Comparison of ENCODE assay signal across 1 cellular context in genomic region chr14:69808919-69809808, GRCh38.
TF ChIP-seq lines count a peak whose summit lies in the region.

No MANE protein-coding gene starts in this region.

TF ChIP-seq in HepG2, 621 proteins besides CTCF, POLR2A, EP300 and RAD21 (continued from another document and continues in another):
- peak; percentile 88 for TF ChIP-seq PPARG (CRISPR knock-in tag; conservative IDR thresholded peaks at IDR 0.05)
- peak; percentile 100 for TF ChIP-seq PAXIP1 (CRISPR knock-in tag; conservative IDR thresholded peaks at IDR 0.05)
- no peak for TF ChIP-seq RFX5 (IDR thresholded peaks at IDR 0.05; ENCODE audit: low read depth, low read length)
- no peak for TF ChIP-seq ZNF674 (CRISPR knock-in tag; IDR thresholded peaks at IDR 0.05; ENCODE audit: low read depth)
- TF ChIP-seq ZEB1 (IDR thresholded peaks at IDR 0.05; ENCODE audit: insufficient replicate concordance, low read depth): no peak
- TF ChIP-seq ZNF782 (CRISPR knock-in tag; IDR thresholded peaks at IDR 0.05; ENCODE audit: borderline replicate concordance): no peak; the same call in 1 of the 2 replicates
- no peak for TF ChIP-seq ZNF841 (CRISPR knock-in tag; IDR thresholded peaks at IDR 0.05; ENCODE audit: borderline replicate concordance)
- TF ChIP-seq ZSCAN21 (CRISPR knock-in tag; IDR thresholded peaks at IDR 0.05; ENCODE audit: borderline replicate concordance): peak; percentile 23; the same call in 1 of the 2 replicates
- TF ChIP-seq ZNF672 (CRISPR knock-in tag; IDR thresholded peaks at IDR 0.05): no peak
- peak; percentile 80 for TF ChIP-seq SOX13 (IDR thresholded peaks at IDR 0.05)
- TF ChIP-seq SOX13 (CRISPR knock-in tag; conservative IDR thresholded peaks at IDR 0.05 in 1 of 2, IDR thresholded peaks at IDR 0.05 in 1 of 2): peak in 1 of 2 experiments; percentile 93; a peak in 2 of 4 replicates
- TF ChIP-seq ZFP36 (IDR thresholded peaks at IDR 0.05; ENCODE audit: borderline replicate concordance, low read depth, low read length, partially characterized antibody): no peak
- TF ChIP-seq ZNF574 (CRISPR knock-in tag; IDR thresholded peaks at IDR 0.05): peak; percentile 92
- TF ChIP-seq ZIK1 (CRISPR knock-in tag; IDR thresholded peaks at IDR 0.05; ENCODE audit: borderline replicate concordance, low read depth): 0 out of 2 replicates have a peak, but pooled peaks have one; percentile 24
- no peak for TF ChIP-seq SNRNP70 (IDR thresholded peaks at IDR 0.05; ENCODE audit: low read depth, low read length)
- TF ChIP-seq GMEB1 (CRISPR knock-in tag; IDR thresholded peaks at IDR 0.05; ENCODE audit: borderline replicate concordance): no peak
- TF ChIP-seq HOXA7 (CRISPR knock-in tag; IDR thresholded peaks at IDR 0.05): no peak
- peak; percentile 54 for TF ChIP-seq SAP130 (CRISPR knock-in tag; IDR thresholded peaks at IDR 0.05; ENCODE audit: low read depth)
- peak; percentile 74; the same call in 1 of the 2 replicates for TF ChIP-seq ZNF503 (CRISPR knock-in tag; IDR thresholded peaks at IDR 0.05)
- no peak for TF ChIP-seq ZFAT (CRISPR knock-in tag; conservative IDR thresholded peaks at IDR 0.05)
- TF ChIP-seq IRX3 (CRISPR knock-in tag; IDR thresholded peaks at IDR 0.05; ENCODE audit: borderline replicate concordance, low read depth): no peak
- no peak for TF ChIP-seq JARID2 (CRISPR knock-in tag; IDR thresholded peaks at IDR 0.05; ENCODE audit: insufficient replicate concordance)
- no peak for TF ChIP-seq KLF6 (CRISPR knock-in tag; IDR thresholded peaks at IDR 0.05)
- no peak for TF ChIP-seq SP1 (IDR thresholded peaks at IDR 0.05)
- no peak for TF ChIP-seq SP1 (CRISPR knock-in tag; IDR thresholded peaks at IDR 0.05)
- peak; percentile 79 for TF ChIP-seq DPF2 (CRISPR knock-in tag; IDR thresholded peaks at IDR 0.05; ENCODE audit: borderline replicate concordance, low read depth)
- no peak for TF ChIP-seq RBFOX2 (IDR thresholded peaks at IDR 0.05; ENCODE audit: low read depth, low read length)
- TF ChIP-seq ZNF597 (CRISPR knock-in tag; IDR thresholded peaks at IDR 0.05): no peak
- no peak for TF ChIP-seq ZNF251 (CRISPR knock-in tag; IDR thresholded peaks at IDR 0.05)
- TF ChIP-seq ATRX (CRISPR knock-in tag; IDR thresholded peaks at IDR 0.05; ENCODE audit: borderline replicate concordance): no peak
- 0 out of 2 replicates have a peak, but pooled peaks have one; percentile 33 for TF ChIP-seq CBX5 (CRISPR knock-in tag; IDR thresholded peaks at IDR 0.05; ENCODE audit: borderline replicate concordance)
- no peak for TF ChIP-seq ETV6 (CRISPR knock-in tag; conservative IDR thresholded peaks at IDR 0.05)
- no peak for TF ChIP-seq ZNF33A (CRISPR knock-in tag; IDR thresholded peaks at IDR 0.05; ENCODE audit: borderline replicate concordance)
- TF ChIP-seq ZNF44 (CRISPR knock-in tag; IDR thresholded peaks at IDR 0.05): no peak
- TF ChIP-seq ZNF496 (CRISPR knock-in tag; IDR thresholded peaks at IDR 0.05; ENCODE audit: insufficient replicate concordance): no peak
- TF ChIP-seq ZSCAN22 (CRISPR knock-in tag; IDR thresholded peaks at IDR 0.05): no peak
- TF ChIP-seq SIN3A (IDR thresholded peaks at IDR 0.05; ENCODE audit: borderline replicate concordance, low read depth, low read length): no peak
- TF ChIP-seq CREBL2 (CRISPR knock-in tag; IDR thresholded peaks at IDR 0.05; ENCODE audit: borderline replicate concordance): no peak
- TF ChIP-seq ZBTB20 (CRISPR knock-in tag; IDR thresholded peaks at IDR 0.05; ENCODE audit: borderline replicate concordance, low read depth): peak; percentile 85; the same call in 1 of the 2 replicates
- no peak; the same call in 1 of the 2 replicates for TF ChIP-seq ZFX (CRISPR knock-in tag; IDR thresholded peaks at IDR 0.05; ENCODE audit: low read depth)
- TF ChIP-seq ZNF878 (CRISPR knock-in tag; IDR thresholded peaks at IDR 0.05): peak; percentile 78; the same call in 1 of the 2 replicates
- TF ChIP-seq HIC2 (CRISPR knock-in tag; IDR thresholded peaks at IDR 0.05; ENCODE audit: low read depth): peak; percentile 41; the same call in 1 of the 2 replicates
- TF ChIP-seq HHEX (CRISPR knock-in tag; IDR thresholded peaks at IDR 0.05): no peak; the same call in 1 of the 2 replicates
- TF ChIP-seq BCL3 (CRISPR knock-in tag; IDR thresholded peaks at IDR 0.05): no peak
- TF ChIP-seq AFF4 (CRISPR knock-in tag; IDR thresholded peaks at IDR 0.05): no peak
- no peak for TF ChIP-seq HNRNPL (IDR thresholded peaks at IDR 0.05; ENCODE audit: low read depth, low read length)
- no peak for TF ChIP-seq SYNCRIP (IDR thresholded peaks at IDR 0.05; ENCODE audit: insufficient read depth, low read depth, low read length)
